ENCODE assay signal across 31 cellular contexts in the genomic region with DNA sequence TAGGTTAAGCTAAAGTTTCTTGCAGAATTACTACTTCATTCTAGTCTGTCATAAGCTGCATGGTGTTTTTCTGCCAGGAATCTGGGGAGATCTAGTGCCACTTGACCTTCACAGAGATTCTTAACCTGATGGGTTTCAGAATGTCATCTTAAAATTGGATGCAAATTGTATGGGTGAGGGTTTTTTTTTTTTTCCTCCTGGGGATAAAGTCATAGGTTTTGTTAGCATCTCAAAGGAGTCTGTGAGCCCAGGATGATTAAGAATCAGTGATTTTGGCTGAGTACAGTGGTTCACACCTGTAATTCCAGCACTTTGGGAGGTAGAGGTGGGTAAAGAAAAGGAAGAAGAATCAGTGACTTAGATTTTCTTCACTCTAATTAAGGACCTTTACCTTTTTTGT.
"Had no signal": no experiment of that assay in that cellular context is flagged by ENCODE, and none has a peak within 500 bp of the region (broad histone marks: within the 10 kb centered on the region; RNA-seq: fewer than 3 reads in every experiment).

No MANE protein-coding gene starts in this region.

- H3K36me3 Mint-ChIP-seq: activated CD4-positive, alpha-beta memory T cell treated with anti-CD3 and anti-CD28 coated beads for 36 hours; activated naive CD4-positive, alpha-beta T cell treated with anti-CD3 and anti-CD28 coated beads, Interleukin-2, amount 10 ng/mL, durations not matched to agents 7 days and 5 days; activated naive CD4-positive, alpha-beta T cell treated with anti-CD3 and anti-CD28 coated beads, Interleukin-2, amount 50 U/mL, for 24 hours had no signal

- ATAC-seq: activated CD8-positive, alpha-beta T cell treated with anti-CD3 and anti-CD28 coated beads for 36 hours; activated T-cell treated with anti-CD3 and anti-CD28 coated beads, Interleukin-2, amount 50 U/mL, for 4 hours; body of pancreas had no signal

- H3K4me1 ChIP-seq: adrenal gland, body of pancreas, breast epithelium had no signal

- H3K27me3 ChIP-seq: adrenal gland, body of pancreas, brain microvascular endothelial cell, breast epithelium had no signal

- H3K27ac ChIP-seq: adrenal gland, body of pancreas, brain microvascular endothelial cell, breast epithelium, VCaP had no signal

- H3K4me3 Mint-ChIP-seq: activated B cell treated with CpG ODN at 0.5 μM for 24 hours; activated CD4-positive, alpha-beta memory T cell treated with anti-CD3 and anti-CD28 coated beads for 36 hours; activated CD4-positive, alpha-beta T cell treated with anti-CD3 and anti-CD28 coated beads, Interleukin-2, amount 10 ng/mL, durations not matched to agents 24 days and 14 days; activated CD8-positive, alpha-beta T cell treated with anti-CD3 and anti-CD28 coated beads for 36 hours; activated naive CD4-positive, alpha-beta T cell treated with anti-CD3 and anti-CD28 coated beads, Interleukin-2, amount 10 ng/mL, durations not matched to agents 7 days and 5 days; activated naive CD4-positive, alpha-beta T cell treated with anti-CD3 and anti-CD28 coated beads, Interleukin-2, amount 50 U/mL, for 24 hours; activated naive CD8-positive, alpha-beta T cell; activated T-cell treated with anti-CD3 and anti-CD28 coated beads, Interleukin-2, amount 50 U/mL, for 4 hours; T-helper 1 cell treated with Interleukin-12 subunit alpha and Interleukin-12 subunit beta and Interleukin-4 antibody, amounts not matched to agents 30 μg/mL and 1 μg/mL, for 36 hours; T-helper 2 cell treated with Interferon-gamma antibody and Interleukin-4, amounts not matched to agents 5 μg/mL and 100 μg/mL, for 36 hours had no signal

- H3K27ac Mint-ChIP-seq: activated B cell treated with CpG ODN at 0.5 μM for 24 hours; activated CD4-positive, alpha-beta memory T cell treated with anti-CD3 and anti-CD28 coated beads for 36 hours; activated CD4-positive, alpha-beta T cell treated with anti-CD3 and anti-CD28 coated beads, Interleukin-2, amount 10 ng/mL, durations not matched to agents 24 days and 14 days; activated CD8-positive, alpha-beta T cell treated with anti-CD3 and anti-CD28 coated beads for 36 hours; activated naive CD4-positive, alpha-beta T cell treated with anti-CD3 and anti-CD28 coated beads, Interleukin-2, amount 10 ng/mL, durations not matched to agents 7 days and 5 days; activated naive CD4-positive, alpha-beta T cell treated with anti-CD3 and anti-CD28 coated beads, Interleukin-2, amount 50 U/mL, for 24 hours; activated naive CD8-positive, alpha-beta T cell; T-helper 1 cell treated with Interleukin-12 subunit alpha and Interleukin-12 subunit beta and Interleukin-4 antibody, amounts not matched to agents 30 μg/mL and 1 μg/mL, for 36 hours; T-helper 2 cell treated with Interferon-gamma antibody and Interleukin-4, amounts not matched to agents 5 μg/mL and 100 μg/mL, for 36 hours had no signal

- H3K4me1 Mint-ChIP-seq: activated B cell treated with CpG ODN at 0.5 μM for 24 hours; activated naive CD4-positive, alpha-beta T cell treated with anti-CD3 and anti-CD28 coated beads, Interleukin-2, amount 10 ng/mL, durations not matched to agents 7 days and 5 days; activated naive CD4-positive, alpha-beta T cell treated with anti-CD3 and anti-CD28 coated beads, Interleukin-2, amount 50 U/mL, for 24 hours had no signal

- DNase-seq: activated B cell treated with CpG ODN at 0.5 μM for 24 hours; activated CD4-positive, alpha-beta memory T cell treated with anti-CD3 and anti-CD28 coated beads for 36 hours; activated CD4-positive, alpha-beta T cell treated with anti-CD3 and anti-CD28 coated beads for 4 hours; activated CD4-positive, alpha-beta T cell treated with anti-CD3 and anti-CD28 coated beads, Interleukin-2, amount 10 ng/mL, durations not matched to agents 24 days and 14 days; activated CD4-positive, alpha-beta T cell treated with anti-CD3 and anti-CD28 coated beads, Interleukin-2, amount 50 U/mL, for 1 hour; activated CD4-positive, alpha-beta T cell treated with anti-CD3 and anti-CD28 coated beads, Interleukin-2, amount 50 U/mL, for 4 hours; activated CD4-positive, CD25-positive, alpha-beta regulatory T cell treated with anti-CD3 and anti-CD28 coated beads, Interleukin-2, amount 50 U/mL, for 72 hours; activated CD8-positive, alpha-beta memory T cell treated with anti-CD3 and anti-CD28 coated beads, Interleukin-2, amount 50 U/mL, for 4 hours; activated CD8-positive, alpha-beta T cell treated with anti-CD3 and anti-CD28 coated beads for 36 hours; activated effector memory CD4-positive, alpha-beta T cell treated with Interleukin-2 at 50 U/mL for 16 hours; activated gamma-delta T cell; activated naive CD4-positive, alpha-beta T cell treated with anti-CD3 and anti-CD28 coated beads, Interleukin-2, amount 10 ng/mL, durations not matched to agents 7 days and 5 days; activated naive CD4-positive, alpha-beta T cell treated with Interleukin-2 at 50 U/mL for 16 hours; activated T-cell treated with anti-CD3 and anti-CD28 coated beads for 4 hours; activated T-cell treated with anti-CD3 and anti-CD28 coated beads, Interleukin-2, amount 50 U/mL, for 1 hour; activated T-cell treated with anti-CD3 and anti-CD28 coated beads, Interleukin-2, amount 50 U/mL, for 4 hours; adrenal gland; amniotic stem cell; aorta; body of pancreas; brain microvascular endothelial cell; central memory CD4-positive, alpha-beta T cell; T-helper 1 cell; T-helper 2 cell; T-helper 9 cell had no signal

- H3K36me3 ChIP-seq: adrenal gland, brain microvascular endothelial cell, breast epithelium had no signal

- H3K4me3 ChIP-seq: adrenal gland, body of pancreas, breast epithelium had no signal

- H3K9me3 ChIP-seq: adrenal gland, body of pancreas, breast epithelium had no signal

- H3K9me3 Mint-ChIP-seq: activated B cell treated with CpG ODN at 0.5 μM for 24 hours; activated CD4-positive, alpha-beta memory T cell treated with anti-CD3 and anti-CD28 coated beads for 36 hours; activated CD8-positive, alpha-beta T cell treated with anti-CD3 and anti-CD28 coated beads for 36 hours; activated naive CD4-positive, alpha-beta T cell treated with anti-CD3 and anti-CD28 coated beads, Interleukin-2, amount 10 ng/mL, durations not matched to agents 7 days and 5 days; activated naive CD4-positive, alpha-beta T cell treated with anti-CD3 and anti-CD28 coated beads, Interleukin-2, amount 50 U/mL, for 24 hours; activated T-cell treated with anti-CD3 and anti-CD28 coated beads, Interleukin-2, amount 50 U/mL, for 4 hours; T-helper 1 cell treated with Interleukin-12 subunit alpha and Interleukin-12 subunit beta and Interleukin-4 antibody, amounts not matched to agents 30 μg/mL and 1 μg/mL, for 36 hours; T-helper 2 cell treated with Interferon-gamma antibody and Interleukin-4, amounts not matched to agents 5 μg/mL and 100 μg/mL, for 36 hours had no signal
